1 cellular context compared by ENCODE assay signal in the genomic region with DNA sequence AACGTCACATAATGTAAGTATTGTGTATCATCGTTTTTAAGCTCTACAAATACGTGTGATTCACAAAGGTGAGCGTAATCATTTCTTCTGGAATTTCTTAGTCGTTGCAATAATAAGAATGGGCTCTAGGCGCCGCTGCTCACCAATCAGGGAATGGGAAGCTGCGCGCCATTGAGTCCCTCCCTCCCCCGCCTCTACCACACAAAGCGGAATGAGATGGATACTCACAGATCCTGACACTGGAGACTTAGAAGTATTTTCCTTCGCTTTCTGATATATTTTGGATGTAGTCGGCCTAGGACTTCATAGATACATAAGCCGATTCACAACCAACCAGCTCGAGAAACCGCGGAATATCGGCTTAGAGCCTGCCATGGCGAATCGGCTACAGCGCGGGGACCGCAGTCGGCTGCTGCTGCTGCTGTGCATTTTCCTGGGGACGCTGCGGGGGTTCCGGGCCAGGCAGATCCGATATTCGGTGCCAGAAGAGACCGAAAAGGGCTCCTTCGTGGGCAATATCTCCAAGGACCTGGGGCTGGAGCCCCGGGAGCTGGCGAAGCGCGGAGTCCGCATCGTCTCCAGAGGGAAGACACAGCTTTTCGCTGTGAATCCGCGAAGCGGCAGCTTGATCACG.
TF ChIP-seq lines count a peak whose summit lies in the region.

TSS of gene PCDHGA11 (plus strand) at position 197 of the 634 bp plus-strand sequence. CDS start at position 374, 177 bp downstream.

TF ChIP-seq in HEK293, 187 proteins besides CTCF, POLR2A, EP300 and RAD21 (continued from another document and continues in another):
- no peak for TF ChIP-seq ZBTB10 (tag by site-specific recombination; IDR thresholded peaks at IDR 0.05)
- TF ChIP-seq FEZF1 (tag by site-specific recombination; IDR thresholded peaks at IDR 0.05), result no peak
- no peak for TF ChIP-seq GFI1B (tag by site-specific recombination; IDR thresholded peaks at IDR 0.05)
- TF ChIP-seq SP3 (tag by site-specific recombination; IDR thresholded peaks at IDR 0.05), result no peak
- no peak for TF ChIP-seq ZNF76 (tag by site-specific recombination; IDR thresholded peaks at IDR 0.05; ENCODE audit: borderline replicate concordance, low read depth)
- no peak for TF ChIP-seq ZBTB11 (tag by site-specific recombination; conservative IDR thresholded peaks at IDR 0.05; ENCODE audit: low read depth)
- no peak for TF ChIP-seq ZNF776 (tag by site-specific recombination; IDR thresholded peaks at IDR 0.05; ENCODE audit: borderline replicate concordance)
- no peak for TF ChIP-seq ZNF473 (tag by site-specific recombination; IDR thresholded peaks at IDR 0.05)
- no peak for TF ChIP-seq ZNF747 (tag by site-specific recombination; IDR thresholded peaks at IDR 0.05)
- TF ChIP-seq ZNF449 (tag by site-specific recombination; IDR thresholded peaks at IDR 0.05), result no peak
- TF ChIP-seq ZNF366 (tag by site-specific recombination; conservative IDR thresholded peaks at IDR 0.05), result no peak
- no peak for TF ChIP-seq ZNF157 (tag by site-specific recombination; IDR thresholded peaks at IDR 0.05)
- TF ChIP-seq ZNF169 (tag by site-specific recombination; IDR thresholded peaks at IDR 0.05), result no peak
- TF ChIP-seq OSR2 (tag by site-specific recombination; IDR thresholded peaks at IDR 0.05), result no peak
- no peak for TF ChIP-seq KLF9 (tag by site-specific recombination; IDR thresholded peaks at IDR 0.05; ENCODE audit: low read depth)
- no peak for TF ChIP-seq ZNF423 (tag by site-specific recombination; IDR thresholded peaks at IDR 0.05)
- TF ChIP-seq TSHZ1 (tag by site-specific recombination; IDR thresholded peaks at IDR 0.05; ENCODE audit: borderline replicate concordance), result no peak
- TF ChIP-seq ZNF354C (tag by site-specific recombination; IDR thresholded peaks at IDR 0.05; ENCODE audit: borderline replicate concordance, low read depth), result no peak
- no peak for TF ChIP-seq ATF2 (tag by site-specific recombination; IDR thresholded peaks at IDR 0.05; ENCODE audit: low read depth)
- TF ChIP-seq RBAK (tag by site-specific recombination; IDR thresholded peaks at IDR 0.05), result no peak
- TF ChIP-seq ZNF221 (tag by site-specific recombination; IDR thresholded peaks at IDR 0.05; ENCODE audit: borderline replicate concordance), result no peak
- TF ChIP-seq ZNF654 (tag by site-specific recombination; IDR thresholded peaks at IDR 0.05; ENCODE audit: low read depth), result peak; percentile 83
- no peak for TF ChIP-seq HOXC10 (CRISPR knock-in tag; IDR thresholded peaks at IDR 0.05)
- TF ChIP-seq ZNF677 (tag by site-specific recombination; IDR thresholded peaks at IDR 0.05), result no peak
- TF ChIP-seq ZNF274 (IDR thresholded peaks at IDR 0.05; ENCODE audit: low read length), result no peak
- TF ChIP-seq ZNF274 (tag by site-specific recombination; IDR thresholded peaks at IDR 0.05; ENCODE audit: borderline replicate concordance), result no peak
- no peak for TF ChIP-seq ZNF133 (tag by site-specific recombination; IDR thresholded peaks at IDR 0.05)
- no peak for TF ChIP-seq ZNF658 (tag by site-specific recombination; IDR thresholded peaks at IDR 0.05)
- TF ChIP-seq, protein P1, sequence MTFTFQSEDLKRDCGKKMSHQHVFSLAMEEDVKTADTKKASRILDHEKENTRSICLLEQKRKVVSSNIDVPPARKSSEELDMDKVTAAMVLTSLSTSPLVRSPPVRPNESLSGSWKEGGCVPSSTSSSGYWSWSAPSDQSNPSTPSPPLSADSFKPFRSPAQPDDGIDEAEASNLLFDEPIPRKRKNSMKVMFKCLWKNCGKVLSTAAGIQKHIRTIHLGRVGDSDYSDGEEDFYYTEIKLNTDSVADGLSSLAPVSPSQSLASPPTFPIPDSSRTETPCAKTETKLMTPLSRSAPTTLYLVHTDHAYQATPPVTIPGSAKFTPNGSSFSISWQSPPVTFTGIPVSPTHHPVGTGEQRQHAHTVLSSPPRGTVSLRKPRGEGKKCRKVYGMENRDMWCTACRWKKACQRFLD (tag by site-specific recombination; IDR thresholded peaks at IDR 0.05), result no peak
- TF ChIP-seq ZNF792 (tag by site-specific recombination; IDR thresholded peaks at IDR 0.05), result no peak
- TF ChIP-seq, protein P2, sequence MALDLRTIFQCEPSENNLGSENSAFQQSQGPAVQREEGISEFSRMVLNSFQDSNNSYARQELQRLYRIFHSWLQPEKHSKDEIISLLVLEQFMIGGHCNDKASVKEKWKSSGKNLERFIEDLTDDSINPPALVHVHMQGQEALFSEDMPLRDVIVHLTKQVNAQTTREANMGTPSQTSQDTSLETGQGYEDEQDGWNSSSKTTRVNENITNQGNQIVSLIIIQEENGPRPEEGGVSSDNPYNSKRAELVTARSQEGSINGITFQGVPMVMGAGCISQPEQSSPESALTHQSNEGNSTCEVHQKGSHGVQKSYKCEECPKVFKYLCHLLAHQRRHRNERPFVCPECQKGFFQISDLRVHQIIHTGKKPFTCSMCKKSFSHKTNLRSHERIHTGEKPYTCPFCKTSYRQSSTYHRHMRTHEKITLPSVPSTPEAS (tag by site-specific recombination; IDR thresholded peaks at IDR 0.05), result no peak
- TF ChIP-seq OVOL3 (tag by site-specific recombination; IDR thresholded peaks at IDR 0.05), result no peak
- TF ChIP-seq ZNF544 (tag by site-specific recombination; IDR thresholded peaks at IDR 0.05), result no peak
- TF ChIP-seq ZNF433 (tag by site-specific recombination; IDR thresholded peaks at IDR 0.05; ENCODE audit: low read depth), result no peak
- no peak for TF ChIP-seq ZBTB1 (tag by site-specific recombination; IDR thresholded peaks at IDR 0.05)
- no peak for TF ChIP-seq TCF7L2 (IDR thresholded peaks at IDR 0.05; ENCODE audit: borderline replicate concordance, low read depth, low read length)
- TF ChIP-seq KLF1 (tag by site-specific recombination; IDR thresholded peaks at IDR 0.05), result no peak
- no peak for TF ChIP-seq ZNF768 (tag by site-specific recombination; IDR thresholded peaks at IDR 0.05)
- no peak for TF ChIP-seq ZNF24 (tag by site-specific recombination; IDR thresholded peaks at IDR 0.05)
